Comparison of ENCODE assay signal across 1 cellular context in the genomic region with DNA sequence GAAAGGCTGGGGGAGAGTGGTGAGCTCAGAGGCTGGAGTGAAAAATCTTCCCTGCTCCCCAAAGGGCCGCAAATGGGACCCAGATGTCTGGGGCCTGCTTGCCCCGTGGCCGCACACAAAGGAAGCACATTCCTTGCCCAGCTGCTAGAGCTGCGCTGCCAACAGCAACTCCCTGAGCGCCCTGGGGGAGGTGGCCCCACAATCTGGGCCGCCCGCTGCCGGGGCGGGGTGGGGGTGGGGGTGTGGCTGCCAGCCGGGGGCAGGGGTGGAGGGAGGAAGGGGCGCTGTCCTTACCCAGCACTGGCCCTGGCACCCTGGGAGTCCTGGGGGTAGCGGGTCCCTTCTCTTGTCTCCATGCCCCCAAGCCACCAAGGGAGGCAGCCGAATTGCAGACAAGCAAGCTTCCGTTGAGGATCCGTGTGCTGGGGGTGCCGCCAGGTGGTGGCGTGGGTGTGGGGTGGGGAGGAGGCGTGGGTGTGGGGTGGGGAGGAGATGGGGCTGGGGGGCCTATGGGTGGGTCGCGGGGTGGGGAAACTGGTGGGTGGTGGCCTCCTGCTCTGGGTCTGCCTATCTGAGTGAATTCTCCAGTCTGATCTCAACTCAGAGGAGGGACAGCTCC.
TF ChIP-seq lines count a peak whose summit lies in the region.

No MANE protein-coding gene starts in this region.

TF ChIP-seq in GM23338, 12 proteins besides CTCF, POLR2A, EP300 and RAD21 (continued from another document):
- TF ChIP-seq, protein P1, sequence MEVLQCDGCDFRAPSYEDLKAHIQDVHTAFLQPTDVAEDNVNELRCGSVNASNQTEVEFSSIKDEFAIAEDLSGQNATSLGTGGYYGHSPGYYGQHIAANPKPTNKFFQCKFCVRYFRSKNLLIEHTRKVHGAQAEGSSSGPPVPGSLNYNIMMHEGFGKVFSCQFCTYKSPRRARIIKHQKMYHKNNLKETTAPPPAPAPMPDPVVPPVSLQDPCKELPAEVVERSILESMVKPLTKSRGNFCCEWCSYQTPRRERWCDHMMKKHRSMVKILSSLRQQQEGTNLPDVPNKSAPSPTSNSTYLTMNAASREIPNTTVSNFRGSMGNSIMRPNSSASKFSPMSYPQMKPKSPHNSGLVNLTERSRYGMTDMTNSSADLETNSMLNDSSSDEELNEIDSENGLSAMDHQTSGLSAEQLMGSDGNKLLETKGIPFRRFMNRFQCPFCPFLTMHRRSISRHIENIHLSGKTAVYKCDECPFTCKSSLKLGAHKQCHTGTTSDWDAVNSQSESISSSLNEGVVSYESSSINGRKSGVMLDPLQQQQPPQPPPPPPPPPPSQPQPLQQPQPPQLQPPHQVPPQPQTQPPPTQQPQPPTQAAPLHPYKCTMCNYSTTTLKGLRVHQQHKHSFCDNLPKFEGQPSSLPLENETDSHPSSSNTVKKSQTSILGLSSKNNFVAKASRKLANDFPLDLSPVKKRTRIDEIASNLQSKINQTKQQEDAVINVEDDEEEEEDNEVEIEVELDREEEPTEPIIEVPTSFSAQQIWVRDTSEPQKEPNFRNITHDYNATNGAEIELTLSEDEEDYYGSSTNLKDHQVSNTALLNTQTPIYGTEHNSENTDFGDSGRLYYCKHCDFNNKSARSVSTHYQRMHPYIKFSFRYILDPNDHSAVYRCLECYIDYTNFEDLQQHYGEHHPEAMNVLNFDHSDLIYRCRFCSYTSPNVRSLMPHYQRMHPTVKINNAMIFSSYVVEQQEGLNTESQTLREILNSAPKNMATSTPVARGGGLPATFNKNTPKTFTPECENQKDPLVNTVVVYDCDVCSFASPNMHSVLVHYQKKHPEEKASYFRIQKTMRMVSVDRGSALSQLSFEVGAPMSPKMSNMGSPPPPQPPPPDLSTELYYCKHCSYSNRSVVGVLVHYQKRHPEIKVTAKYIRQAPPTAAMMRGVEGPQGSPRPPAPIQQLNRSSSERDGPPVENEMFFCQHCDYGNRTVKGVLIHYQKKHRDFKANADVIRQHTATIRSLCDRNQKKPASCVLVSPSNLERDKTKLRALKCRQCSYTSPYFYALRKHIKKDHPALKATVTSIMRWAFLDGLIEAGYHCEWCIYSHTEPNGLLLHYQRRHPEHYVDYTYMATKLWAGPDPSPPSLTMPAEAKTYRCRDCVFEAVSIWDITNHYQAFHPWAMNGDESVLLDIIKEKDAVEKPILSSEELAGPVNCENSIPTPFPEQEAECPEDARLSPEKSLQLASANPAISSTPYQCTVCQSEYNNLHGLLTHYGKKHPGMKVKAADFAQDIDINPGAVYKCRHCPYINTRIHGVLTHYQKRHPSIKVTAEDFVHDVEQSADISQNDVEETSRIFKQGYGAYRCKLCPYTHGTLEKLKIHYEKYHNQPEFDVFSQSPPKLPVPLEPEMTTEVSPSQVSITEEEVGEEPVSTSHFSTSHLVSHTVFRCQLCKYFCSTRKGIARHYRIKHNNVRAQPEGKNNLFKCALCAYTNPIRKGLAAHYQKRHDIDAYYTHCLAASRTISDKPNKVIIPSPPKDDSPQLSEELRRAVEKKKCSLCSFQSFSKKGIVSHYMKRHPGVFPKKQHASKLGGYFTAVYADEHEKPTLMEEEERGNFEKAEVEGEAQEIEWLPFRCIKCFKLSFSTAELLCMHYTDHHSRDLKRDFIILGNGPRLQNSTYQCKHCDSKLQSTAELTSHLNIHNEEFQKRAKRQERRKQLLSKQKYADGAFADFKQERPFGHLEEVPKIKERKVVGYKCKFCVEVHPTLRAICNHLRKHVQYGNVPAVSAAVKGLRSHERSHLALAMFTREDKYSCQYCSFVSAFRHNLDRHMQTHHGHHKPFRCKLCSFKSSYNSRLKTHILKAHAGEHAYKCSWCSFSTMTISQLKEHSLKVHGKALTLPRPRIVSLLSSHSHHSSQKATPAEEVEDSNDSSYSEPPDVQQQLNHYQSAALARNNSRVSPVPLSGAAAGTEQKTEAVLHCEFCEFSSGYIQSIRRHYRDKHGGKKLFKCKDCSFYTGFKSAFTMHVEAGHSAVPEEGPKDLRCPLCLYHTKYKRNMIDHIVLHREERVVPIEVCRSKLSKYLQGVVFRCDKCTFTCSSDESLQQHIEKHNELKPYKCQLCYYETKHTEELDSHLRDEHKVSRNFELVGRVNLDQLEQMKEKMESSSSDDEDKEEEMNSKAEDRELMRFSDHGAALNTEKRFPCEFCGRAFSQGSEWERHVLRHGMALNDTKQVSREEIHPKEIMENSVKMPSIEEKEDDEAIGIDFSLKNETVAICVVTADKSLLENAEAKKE (CRISPR knock-in tag; IDR thresholded peaks at IDR 0.05): no peak
